In genomic region chr15:51622269-51623180, GRCh38 we compare ENCODE assay signal across 8 cellular contexts. TPM values are rescaled to one million over a fixed set of nuclear protein-coding genes. Genes with fewer than 3 reads are reported as not detected.
DNase-seq lines count a peak whose midpoint lies in the region; ATAC-seq and TF ChIP-seq lines count a peak whose summit lies in the region.

TSS of gene DMXL2 (minus strand) at chr15:51622771. CDS start at chr15:51622545, 226 bp downstream.

- TF ChIP-seq CTCF in HFF-Myc (IDR thresholded peaks at IDR 0.05; ENCODE audit: low read depth, low read length, missing control alignments) (no peak), ascending aorta (IDR thresholded peaks at IDR 0.05) (no peak), right atrium auricular region (IDR thresholded peaks at IDR 0.05) (no peak), psoas muscle (IDR thresholded peaks at IDR 0.05) (no peak)

- H3K27ac ChIP-seq in ascending aorta: peak within 1 kb of the TSS; percentile 74 to 80
- peak within 1 kb of the TSS; percentile 75 to 84 for H3K27ac ChIP-seq in right atrium auricular region
- peak within 1 kb of the TSS; percentile 61 for H3K27ac ChIP-seq in psoas muscle
- peak within 1 kb of the TSS; percentile 4 for H3K27ac ChIP-seq in urinary bladder (ENCODE audit: low read depth)

- H3K4me1 ChIP-seq in ascending aorta: peaks cover 0 to 4% of the 10 kb centered on the region in 2 donors
- peaks cover 0 to 16% of the 10 kb centered on the region in 2 donors for H3K4me1 ChIP-seq in right atrium auricular region
- no peaks in the 10 kb centered on the region for H3K4me1 ChIP-seq in psoas muscle
- H3K4me1 ChIP-seq in urinary bladder (ENCODE audit: insufficient read depth): no peaks in the 10 kb centered on the region

- H3K27me3 ChIP-seq in ascending aorta (no peaks in the 10 kb centered on the region), right atrium auricular region (no peaks in the 10 kb centered on the region), psoas muscle (ENCODE audit: insufficient read depth in 3 of 3, low read length in 2 of 3) (no peaks in the 10 kb centered on the region)

- intact Hi-C loops in ascending aorta (cut with DNase I) (no loop called here), psoas muscle (cut with DNase I) (no loop called here)

- H3K4me3 Mint-ChIP-seq in T-helper 1 cell treated with Interleukin-12 subunit alpha and Interleukin-12 subunit beta and Interleukin-4 antibody, amounts not matched to agents 30 μg/mL and 1 μg/mL, for 36 hours: peak within 1 kb of the TSS; percentile 83

- H3K4me1 Mint-ChIP-seq in T-helper 1 cell treated with Interleukin-12 subunit alpha and Interleukin-12 subunit beta and Interleukin-4 antibody, amounts not matched to agents 30 μg/mL and 1 μg/mL, for 36 hours (ENCODE audit: low read depth): peaks cover 13% of the 10 kb centered on the region

- H3K9me3 ChIP-seq in ascending aorta: no peaks in the 10 kb centered on the region
- H3K9me3 ChIP-seq in right atrium auricular region: no peaks in the 10 kb centered on the region
- H3K9me3 ChIP-seq in psoas muscle: no peaks in the 10 kb centered on the region

- H3K36me3 Mint-ChIP-seq in T-helper 1 cell treated with Interleukin-12 subunit alpha and Interleukin-12 subunit beta and Interleukin-4 antibody, amounts not matched to agents 30 μg/mL and 1 μg/mL, for 36 hours (ENCODE audit: low read depth): peaks cover 6% of the 10 kb centered on the region

- peak within 1 kb of the TSS; percentile 11 for H3K27ac Mint-ChIP-seq in T-helper 1 cell treated with Interleukin-12 subunit alpha and Interleukin-12 subunit beta and Interleukin-4 antibody, amounts not matched to agents 30 μg/mL and 1 μg/mL, for 36 hours

- H3K27me3 Mint-ChIP-seq in T-helper 1 cell treated with Interleukin-12 subunit alpha and Interleukin-12 subunit beta and Interleukin-4 antibody, amounts not matched to agents 30 μg/mL and 1 μg/mL, for 36 hours (ENCODE audit: low read depth): peaks cover 72% of the 10 kb centered on the region

- DNase-seq in GF-D8 (lab: John Stamatoyannopoulos, UW): peak; percentile 52
- DNase-seq in HFF-Myc (ENCODE audit: extremely low read depth, low read depth): no peak
- peak; percentile 73 for DNase-seq in NCI-H1105 treated with DMSO at 0.1 percent for 48 hours (lab: John Stamatoyannopoulos, UW)
- DNase-seq in ascending aorta (ENCODE audit: low spot score in 2 of 2): peak; percentile 22 to 89
- peak; percentile 82 for DNase-seq in right atrium auricular region (ENCODE audit: low spot score)
- peak; percentile 83 to 90 for DNase-seq in psoas muscle

- H3K36me3 ChIP-seq in ascending aorta (no peaks in the 10 kb centered on the region), right atrium auricular region (no peaks in the 10 kb centered on the region), psoas muscle (ENCODE audit: insufficient read depth in 1 of 2, low read depth in 1 of 2) (no peaks in the 10 kb centered on the region), urinary bladder (ENCODE audit: insufficient read depth) (no peaks in the 10 kb centered on the region)

- peak within 1 kb of the TSS; percentile 79 for H3K4me3 ChIP-seq in HFF-Myc (replicated peaks; ENCODE audit: low read depth, low read length)
- H3K4me3 ChIP-seq in ascending aorta: peak within 1 kb of the TSS; percentile 67 to 89
- H3K4me3 ChIP-seq in right atrium auricular region: peak within 1 kb of the TSS; percentile 73 to 79
- peak within 1 kb of the TSS; percentile 90 for H3K4me3 ChIP-seq in psoas muscle
- peak within 1 kb of the TSS; percentile 62 for H3K4me3 ChIP-seq in urinary bladder (ENCODE audit: low read depth, low read length)

- 0% methylated on average over 67 to 96 of the region's 96 CpGs for WGBS in psoas muscle, 3 donors
- WGBS in urinary bladder: under 1% methylated on average over 96 of the region's 96 CpGs

- ATAC-seq in psoas muscle: peak; percentile 80 to 88 (median 83)

- no peaks in the 10 kb centered on the region for H3K9me3 Mint-ChIP-seq in T-helper 1 cell treated with Interleukin-12 subunit alpha and Interleukin-12 subunit beta and Interleukin-4 antibody, amounts not matched to agents 30 μg/mL and 1 μg/mL, for 36 hours

RNA-seq across cellular contexts. Expression of gene DMXL2, which starts in this region (rescaled TPM):
- total RNA-seq in ascending aorta: 8.6 TPM
- 10 to 100 TPM in 1 of 2 donors, 1 to 10 TPM in 1; 10.0 to 22.2 TPM for total RNA-seq in right atrium auricular region
- 1 to 10 TPM; 1.9 to 3.3 (median 2.5) TPM for total RNA-seq in psoas muscle
- polyA plus RNA-seq in psoas muscle: 1 to 10 TPM; 2.9 to 8.0 (median 4.6) TPM
- 116 TPM for total RNA-seq in urinary bladder
- polyA plus RNA-seq in urinary bladder: 16.0 TPM

Comparison
In these comparisons a context has a peak if more than half of its experiments do, and no peak if none do; other contexts are left out.
1. H3K27ac ChIP-seq: peak in every context shown above with its lines; median percentile 80 in right atrium auricular region; 77 in ascending aorta; 61 in psoas muscle; 4 in urinary bladder.